ENCODE assay signal across 1 cellular context in genomic region chr5:134092875-134093274, GRCh38.
TF ChIP-seq lines count a peak whose summit lies in the region.

No MANE protein-coding gene starts in this region.

TF ChIP-seq in A549, 52 proteins besides CTCF, POLR2A, EP300 and RAD21 (continued from another document):
- TF ChIP-seq HMGXB4 (CRISPR knock-in tag; IDR thresholded peaks at IDR 0.05; ENCODE audit: borderline replicate concordance) (no peak), MYC (IDR thresholded peaks at IDR 0.05; ENCODE audit: borderline replicate concordance, low read length) (no peak), ZC3H11A (IDR thresholded peaks at IDR 0.05) (no peak), HOXA7 (CRISPR knock-in tag; IDR thresholded peaks at IDR 0.05) (no peak), EHF (CRISPR knock-in tag; IDR thresholded peaks at IDR 0.05) (no peak), KDM1A (IDR thresholded peaks at IDR 0.05; ENCODE audit: low read depth) (no peak), HDAC2 (IDR thresholded peaks at IDR 0.05) (no peak), CHD2 (IDR thresholded peaks at IDR 0.05; ENCODE audit: low read length, partially characterized antibody) (no peak), SMC3 (IDR thresholded peaks at IDR 0.05) (no peak), BCL3 (IDR thresholded peaks at IDR 0.05) (no peak), MAX (IDR thresholded peaks at IDR 0.05) (no peak)
